In the genomic region with DNA sequence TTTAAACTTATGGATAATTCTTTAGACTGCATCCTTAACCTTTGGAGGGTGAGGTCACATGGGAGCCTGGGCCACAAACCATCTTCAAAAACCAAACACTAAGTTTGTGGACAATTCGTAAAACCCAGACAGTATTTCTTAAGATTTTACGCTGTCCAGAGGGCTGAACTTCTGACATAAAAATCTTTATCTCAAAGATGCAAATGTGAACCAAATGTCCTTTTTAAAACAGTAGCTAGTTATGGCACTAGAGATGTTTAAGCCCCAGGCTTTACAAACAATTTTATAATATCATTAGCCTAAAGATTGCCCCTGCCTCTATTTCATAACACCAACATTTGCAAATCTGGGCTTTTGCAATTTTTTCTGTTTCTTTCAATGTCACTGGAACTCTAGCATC, we compare ENCODE assay signal across 28 cellular contexts.
"Had no signal": no experiment of that assay in that cellular context is flagged by ENCODE, and none has a peak within 500 bp of the region (broad histone marks: within the 10 kb centered on the region; RNA-seq: fewer than 3 reads in every experiment).

No MANE protein-coding gene starts in this region.

- H3K27me3 ChIP-seq: stomach, suprapubic skin, testis, thyroid gland, tibial artery, tibial nerve, transverse colon, upper lobe of left lung, upper lobe of right lung, uterus, vagina had no signal

- H3K36me3 Mint-ChIP-seq: stimulated activated effector memory CD8-positive, alpha-beta T cell treated with anti-CD3 and anti-CD28 coated beads, Interleukin-12 subunit alpha, Interleukin-12 subunit beta, amount 100 ng/mL, for 72 hours; stimulated activated memory B cell treated with anti-CD40 and anti-IgM and Interleukin-4, amounts not matched to agents 10 μg/mL and 1 μg/mL and 100 μg/mL, for 72 hours; stimulated activated naive B cell treated with anti-CD40 and anti-IgM and Interleukin-4, amounts not matched to agents 10 μg/mL and 1 μg/mL and 100 μg/mL, for 72 hours had no signal

- H3K9me3 Mint-ChIP-seq: stimulated activated effector memory CD8-positive, alpha-beta T cell treated with anti-CD3 and anti-CD28 coated beads, Interleukin-12 subunit alpha, Interleukin-12 subunit beta, amount 100 ng/mL, for 72 hours; stimulated activated memory B cell treated with anti-CD40 and anti-IgM and Interleukin-4, amounts not matched to agents 10 μg/mL and 1 μg/mL and 100 μg/mL, for 72 hours; stimulated activated naive CD8-positive, alpha-beta T cell treated with anti-CD3 and anti-CD28 coated beads, Interleukin-15, Interleukin-2, amounts not matched to agents 100 ng/mL and 50 ng/mL, for 24 hours had no signal

- H3K4me1 Mint-ChIP-seq: stimulated activated effector memory CD8-positive, alpha-beta T cell treated with anti-CD3 and anti-CD28 coated beads, Interleukin-12 subunit alpha, Interleukin-12 subunit beta, amount 100 ng/mL, for 72 hours; stimulated activated memory B cell treated with anti-CD40 and anti-IgM and Interleukin-4, amounts not matched to agents 10 μg/mL and 1 μg/mL and 100 μg/mL, for 72 hours had no signal

- H3K27ac Mint-ChIP-seq: stimulated activated effector memory CD8-positive, alpha-beta T cell treated with anti-CD3 and anti-CD28 coated beads, Interleukin-12 subunit alpha, Interleukin-12 subunit beta, amount 100 ng/mL, for 72 hours; stimulated activated memory B cell treated with anti-CD40 and anti-IgM and Interleukin-4, amounts not matched to agents 10 μg/mL and 1 μg/mL and 100 μg/mL, for 72 hours; stimulated activated naive B cell treated with anti-CD40 and anti-IgM and Interleukin-4, amounts not matched to agents 10 μg/mL and 1 μg/mL and 100 μg/mL, for 72 hours; stimulated activated naive CD8-positive, alpha-beta T cell treated with anti-CD3 and anti-CD28 coated beads, Interleukin-15, amount 100 ng/mL, for 72 hours; stimulated activated naive CD8-positive, alpha-beta T cell treated with anti-CD3 and anti-CD28 coated beads, Interleukin-15, Interleukin-2, amounts not matched to agents 100 ng/mL and 50 ng/mL, for 24 hours; type B pancreatic cell had no signal

- ATAC-seq: stimulated activated effector memory CD8-positive, alpha-beta T cell treated with anti-CD3 and anti-CD28 coated beads, Interleukin-12 subunit alpha, Interleukin-12 subunit beta, amount 100 ng/mL, for 72 hours; stimulated activated memory B cell treated with anti-CD40 and anti-IgM and Interleukin-4, amounts not matched to agents 10 μg/mL and 1 μg/mL and 100 μg/mL, for 72 hours; stimulated activated naive B cell treated with anti-CD40 and anti-IgM and Interleukin-4, amounts not matched to agents 10 μg/mL and 1 μg/mL and 100 μg/mL, for 72 hours; stimulated activated naive CD8-positive, alpha-beta T cell treated with anti-CD3 and anti-CD28 coated beads, Interleukin-15, amount 100 ng/mL, for 72 hours; stimulated activated naive CD8-positive, alpha-beta T cell treated with anti-CD3 and anti-CD28 coated beads, Interleukin-15, Interleukin-2, amounts not matched to agents 100 U/mL and 50 U/mL, for 24 hours; upper lobe of right lung had no signal

- H3K27ac ChIP-seq: stomach, suprapubic skin, testis, thoracic aorta, thyroid gland, tibial artery, tibial nerve, transverse colon, upper lobe of left lung, upper lobe of right lung, uterus, vagina had no signal

- H3K4me3 Mint-ChIP-seq: stimulated activated effector memory CD8-positive, alpha-beta T cell treated with anti-CD3 and anti-CD28 coated beads, Interleukin-12 subunit alpha, Interleukin-12 subunit beta, amount 100 ng/mL, for 72 hours; stimulated activated memory B cell treated with anti-CD40 and anti-IgM and Interleukin-4, amounts not matched to agents 10 μg/mL and 1 μg/mL and 100 μg/mL, for 72 hours; stimulated activated naive B cell treated with anti-CD40 and anti-IgM and Interleukin-4, amounts not matched to agents 10 μg/mL and 1 μg/mL and 100 μg/mL, for 72 hours; stimulated activated naive CD8-positive, alpha-beta T cell treated with anti-CD3 and anti-CD28 coated beads, Interleukin-15, amount 100 ng/mL, for 72 hours; stimulated activated naive CD8-positive, alpha-beta T cell treated with anti-CD3 and anti-CD28 coated beads, Interleukin-15, Interleukin-2, amounts not matched to agents 100 ng/mL and 50 ng/mL, for 24 hours; type B pancreatic cell had no signal

- H3K4me3 ChIP-seq: stomach, suprapubic skin, testis, thoracic aorta, thyroid gland, tibial artery, tibial nerve, transverse colon, upper lobe of left lung, upper lobe of right lung, uterus, vagina had no signal

- H3K36me3 ChIP-seq: stomach, suprapubic skin, thoracic aorta, thyroid gland, tibial artery, tibial nerve, transverse colon, upper lobe of left lung, upper lobe of right lung, uterus, vagina had no signal

- H3K9me3 ChIP-seq: stomach, suprapubic skin, testis, thoracic aorta, thyroid gland, tibial artery, tibial nerve, transverse colon, upper lobe of left lung, upper lobe of right lung, uterus, vagina had no signal

- H3K27me3 Mint-ChIP-seq: stimulated activated memory B cell treated with anti-CD40 and anti-IgM and Interleukin-4, amounts not matched to agents 10 μg/mL and 1 μg/mL and 100 μg/mL, for 72 hours; stimulated activated naive B cell treated with anti-CD40 and anti-IgM and Interleukin-4, amounts not matched to agents 10 μg/mL and 1 μg/mL and 100 μg/mL, for 72 hours; stimulated activated naive CD8-positive, alpha-beta T cell treated with anti-CD3 and anti-CD28 coated beads, Interleukin-15, amount 100 ng/mL, for 72 hours; type B pancreatic cell had no signal

- DNase-seq: stimulated activated CD4-positive, alpha-beta T cell treated with anti-CD3 and anti-CD28 coated beads, Interleukin-2, amount 100 ng/mL, for 48 hours; stimulated activated CD4-positive, alpha-beta T cell treated with anti-CD3 and anti-CD28 coated beads, Interleukin-4, amount 100 ng/mL, for 1 hour; stimulated activated CD4-positive, alpha-beta T cell treated with anti-CD3 and anti-CD28 coated beads, Interleukin-4, amount 100 ng/mL, for 24 hours; stimulated activated CD4-positive, alpha-beta T cell treated with anti-CD3 and anti-CD28 coated beads, Interleukin-4, amount 100 ng/mL, for 4 hours; stimulated activated CD8-positive, alpha-beta memory T cell treated with anti-CD3 and anti-CD28 coated beads, Interleukin-4, amount 100 ng/mL, for 48 hours; stimulated activated naive B cell treated with anti-CD40 and anti-IgM and Interleukin-4, amounts not matched to agents 10 μg/mL and 1 μg/mL and 100 μg/mL, for 72 hours; stimulated activated naive CD4-positive, alpha-beta T cell; stimulated activated naive CD4-positive, alpha-beta T cell treated with Interleukin-2 at 50 U/mL for 16 hours; stimulated activated naive CD8-positive, alpha-beta T cell treated with anti-CD3 and anti-CD28 coated beads, Interleukin-15, amount 100 ng/mL, for 72 hours; stimulated activated naive CD8-positive, alpha-beta T cell treated with anti-CD3 and anti-CD28 coated beads, Interleukin-15, Interleukin-2, amounts not matched to agents 100 U/mL and 50 U/mL, for 24 hours; stomach; substantia nigra; testis; thyroid gland; tibial artery; transverse colon; trophoblast cell; upper lobe of left lung; upper lobe of right lung; uterus had no signal

- H3K4me1 ChIP-seq: stomach, suprapubic skin, testis, thyroid gland, tibial artery, tibial nerve, transverse colon, upper lobe of left lung, upper lobe of right lung, uterus, vagina had no signal
